In the genomic region with DNA sequence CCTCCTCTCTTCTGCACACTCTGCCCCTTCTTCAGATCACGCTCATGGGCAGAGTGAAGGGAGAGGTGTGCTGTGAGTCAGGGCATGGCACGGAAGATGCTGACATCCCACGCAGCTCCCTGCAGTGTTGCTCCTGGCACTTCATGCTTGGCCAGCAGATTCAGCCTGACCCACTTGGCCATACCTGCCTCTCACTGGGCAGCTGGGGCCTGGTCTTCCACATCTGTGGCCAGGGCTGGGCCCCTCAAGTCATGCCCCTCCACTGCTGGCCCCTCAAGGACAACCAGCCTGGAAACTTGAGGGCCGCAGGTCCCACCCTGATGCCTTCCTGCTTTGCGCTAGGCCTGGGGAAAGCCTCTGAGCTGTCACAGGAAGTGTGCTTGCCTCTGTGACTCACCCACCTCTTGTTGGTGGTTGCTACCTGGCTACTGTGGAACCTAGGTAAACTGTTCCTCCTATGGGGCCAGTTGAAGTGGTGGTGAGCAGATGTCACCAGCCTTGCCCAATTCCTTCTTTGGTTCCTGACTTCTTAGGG, we compare ENCODE assay signal across 10 cellular contexts. TPM values are rescaled to one million over a fixed set of nuclear protein-coding genes. Genes with fewer than 3 reads are reported as not detected.
DNase-seq lines count a peak whose midpoint lies in the region; ATAC-seq and TF ChIP-seq lines count a peak whose summit lies in the region.
"Had no signal": no experiment of that assay in that cellular context is flagged by ENCODE, and none has a peak within 500 bp of the region (broad histone marks: within the 10 kb centered on the region; RNA-seq: fewer than 3 reads in every experiment).

No MANE protein-coding gene starts in this region.

- H3K27ac ChIP-seq in RWPE2 (ENCODE audit: poor library complexity, severe bottlenecking) (peak overlapping the region; percentile 22), right lobe of liver (no peak overlapping the region), testis (no peak overlapping the region)

- H3K9me3 Mint-ChIP-seq in activated T-cell treated with anti-CD3 and anti-CD28 coated beads, Interleukin-2, amount 50 U/mL, for 72 hours, result no peaks in the 10 kb centered on the region
- H3K9me3 Mint-ChIP-seq: nephron progenitor cell had no signal

- no CpG with 5 or more reads among the region's 5 CpGs for WGBS in right lobe of liver (ENCODE audit: insufficient coverage, low coverage, low lambda C conversion rate, missing lambda C conversion rate)
- WGBS in testis, 2 donors, result 91 to 92% methylated on average over 4 to 5 of the region's 5 CpGs

- no peaks in the 10 kb centered on the region for H3K36me3 Mint-ChIP-seq in activated T-cell treated with anti-CD3 and anti-CD28 coated beads, Interleukin-2, amount 50 U/mL, for 72 hours (ENCODE audit: insufficient read depth in 2 of 2)

- no peak for DNase-seq in RWPE2 (ENCODE audit: low spot score)
- peak; percentile 58 to 71 for DNase-seq in activated T-cell treated with anti-CD3 and anti-CD28 coated beads, Interleukin-2, amount 50 U/mL, for 72 hours
- DNase-seq in right lobe of liver, result no peak
- peak; percentile 46 to 50 for DNase-seq in stimulated activated CD8-positive, alpha-beta memory T cell treated with anti-CD3 and anti-CD28 coated beads, Interleukin-7, amount 100 ng/mL, for 4 hours (ENCODE audit: low read depth in 2 of 2)
- DNase-seq in anterior cingulate cortex (lab: John Stamatoyannopoulos, UW), result no peak
- DNase-seq in KG1 (lab: John Stamatoyannopoulos, UW), result no peak
- no peak for DNase-seq in testis
- DNase-seq: nephron progenitor cell, OCI-M1 had no signal

- no peaks in the 10 kb centered on the region for H3K27me3 Mint-ChIP-seq in activated T-cell treated with anti-CD3 and anti-CD28 coated beads, Interleukin-2, amount 50 U/mL, for 72 hours (ENCODE audit: low read depth)

- intact Hi-C loops in right lobe of liver (cut with DNase I), result no loop called here
- intact Hi-C loops in testis (cut with DNase I; ENCODE audit: low total_unique reads), result no loop called here

- H3K4me3 Mint-ChIP-seq in activated T-cell treated with anti-CD3 and anti-CD28 coated beads, Interleukin-2, amount 50 U/mL, for 72 hours, result peak overlapping the region; percentile 39 to 48
- H3K4me3 Mint-ChIP-seq: nephron progenitor cell had no signal

- no peak for TF ChIP-seq CTCF in RWPE2 (IDR thresholded peaks at IDR 0.05; ENCODE audit: poor library complexity, severe bottlenecking)
- no peak for TF ChIP-seq CTCF in right lobe of liver (IDR thresholded peaks at IDR 0.05)
- TF ChIP-seq CTCF in testis (IDR thresholded peaks at IDR 0.05), result no peak

- H3K27me3 ChIP-seq in RWPE2 (ENCODE audit: insufficient read depth, poor library complexity, severe bottlenecking) (no peaks in the 10 kb centered on the region), right lobe of liver (no peaks in the 10 kb centered on the region), testis (no peaks in the 10 kb centered on the region)

- peak overlapping the region; percentile 36 for H3K27ac Mint-ChIP-seq in activated T-cell treated with anti-CD3 and anti-CD28 coated beads, Interleukin-2, amount 50 U/mL, for 72 hours
- H3K27ac Mint-ChIP-seq: nephron progenitor cell had no signal

- H3K4me3 ChIP-seq in RWPE2 (ENCODE audit: severe bottlenecking), result no peak overlapping the region
- H3K4me3 ChIP-seq in right lobe of liver, result no peak overlapping the region
- H3K4me3 ChIP-seq in testis, result no peak overlapping the region

- peaks cover 15% of the 10 kb centered on the region for H3K4me1 ChIP-seq in RWPE2 (ENCODE audit: insufficient read depth, poor library complexity, severe bottlenecking)
- H3K4me1 ChIP-seq in right lobe of liver, result no peaks in the 10 kb centered on the region
- no peaks in the 10 kb centered on the region for H3K4me1 ChIP-seq in testis

- no peak for TF ChIP-seq POLR2A in right lobe of liver (IDR thresholded peaks at IDR 0.05)
- no peak for TF ChIP-seq POLR2A in testis (IDR thresholded peaks at IDR 0.05)

- no peaks in the 10 kb centered on the region for H3K36me3 ChIP-seq in RWPE2 (ENCODE audit: low read depth)
- H3K36me3 ChIP-seq in right lobe of liver, result no peaks in the 10 kb centered on the region
- no peaks in the 10 kb centered on the region for H3K36me3 ChIP-seq in testis (ENCODE audit: low read depth, missing control alignments)

- peak; percentile 94 for ATAC-seq in RWPE2 (ENCODE audit: low read depth)
- ATAC-seq in activated T-cell treated with anti-CD3 and anti-CD28 coated beads, Interleukin-2, amount 50 U/mL, for 72 hours (replicated peaks in 1 of 2), result peak; percentile 91 to 98
- ATAC-seq in right lobe of liver, result peak; percentile 18 to 37 (median 25)
- no peak for ATAC-seq in HG03342 (IDR thresholded peaks at IDR 0.05; ENCODE audit: unreplicated experiment)

- H3K9me3 ChIP-seq in RWPE2 (ENCODE audit: severe bottlenecking), result no peaks in the 10 kb centered on the region
- no peaks in the 10 kb centered on the region for H3K9me3 ChIP-seq in right lobe of liver
- no peaks in the 10 kb centered on the region for H3K9me3 ChIP-seq in testis

- H3K4me1 Mint-ChIP-seq in activated T-cell treated with anti-CD3 and anti-CD28 coated beads, Interleukin-2, amount 50 U/mL, for 72 hours (ENCODE audit: low read depth), result peaks cover 21% of the 10 kb centered on the region
- H3K4me1 Mint-ChIP-seq: nephron progenitor cell had no signal

RNA-seq across cellular contexts. Expression of a gene that starts 48.7 kb away (rescaled TPM):
- under 1 TPM; 0.17 to 0.21 TPM for total RNA-seq in activated T-cell treated with anti-CD3 and anti-CD28 coated beads, Interleukin-2, amount 50 U/mL, for 72 hours
- under 1 TPM; 0.31 to 0.68 (median 0.50) TPM for total RNA-seq in right lobe of liver
- total RNA-seq in testis, result 10 to 100 TPM; 18.9 to 25.3 TPM
- 9.9 TPM for polyA plus RNA-seq in testis (ENCODE audit: insufficient read depth, low read depth, low replicate concordance)

Comparison
In these comparisons a context has a peak if more than half of its experiments do, and no peak if none do; other contexts are left out.
1. DNase-seq: peak in activated T-cell treated with anti-CD3 and anti-CD28 coated beads, Interleukin-2, amount 50 U/mL, for 72 hours (2 of 2) and stimulated activated CD8-positive, alpha-beta memory T cell treated with anti-CD3 and anti-CD28 coated beads, Interleukin-7, amount 100 ng/mL, for 4 hours (2 of 2); none in RWPE2 (single experiment), right lobe of liver (0 of 3), anterior cingulate cortex (0 of 58), KG1 (single experiment) and testis (single experiment).
2. RNA of a gene that starts 48.7 kb away (total RNA-seq): 18.9 to 25.3 TPM in testis; 0.31 to 0.68 TPM in right lobe of liver and 0.17 to 0.21 TPM in activated T-cell treated with anti-CD3 and anti-CD28 coated beads, Interleukin-2, amount 50 U/mL, for 72 hours; every median in the first group is over 10 times any median in the second.